Comparison of ENCODE assay signal across 8 cellular contexts in genomic region chr2:111883661-111884591, GRCh38. TPM values are rescaled to one million over a fixed set of nuclear protein-coding genes. Genes with fewer than 3 reads are reported as not detected.
A peak's percentile ranks its signal among the peaks of the same experiment; 100 is the strongest.
DNase-seq lines count a peak whose midpoint lies in the region; ATAC-seq and TF ChIP-seq lines count a peak whose summit lies in the region.

ANAPC1 (minus strand) TSS chr2:111884193; CDS start chr2:111880825, 3,368 bp downstream.

- H3K36me3 ChIP-seq in BJ (ENCODE audit: control insufficient read depth, insufficient read depth, low read length) (no peaks in the 10 kb centered on the region), left lung (peaks cover 0 to 10% of the 10 kb centered on the region in 2 donors)

- H3K27me3 ChIP-seq in BJ (ENCODE audit: control insufficient read depth, insufficient read depth, low read length) (no peaks in the 10 kb centered on the region), left lung (no peaks in the 10 kb centered on the region)

- POLR2A ChIA-PET in BJ (lab: Charles Lee), result no interaction called here

- peaks cover 4 to 24% of the 10 kb centered on the region in 2 donors for H3K4me1 ChIP-seq in left lung

- TF ChIP-seq CTCF in BJ (IDR thresholded peaks at IDR 0.05; ENCODE audit: insufficient read depth, low read depth, low read length) (no peak), left lung (IDR thresholded peaks at IDR 0.05) (no peak)

- H3K27ac Mint-ChIP-seq in activated CD4-positive, alpha-beta T cell treated with anti-CD3 and anti-CD28 coated beads, Interleukin-2, amount 10 ng/mL, durations not matched to agents 24 days and 14 days, result peak within 1 kb of the TSS; percentile 93

- intact Hi-C loops in activated CD4-positive, alpha-beta T cell treated with anti-CD3 and anti-CD28 coated beads, Interleukin-2, amount 10 ng/mL, durations not matched to agents 24 days and 14 days (cut with micrococcal nuclease), result loop anchor here (2.0 to 10.0 kb wide), 4 partner anchors 15 to 599 kb away; partner anchors contain the start of genes MERTK, TMEM87B and TTL
- intact Hi-C loops in left lung (cut with DNase I), result no loop called here

- no peaks in the 10 kb centered on the region for H3K9me3 Mint-ChIP-seq in activated CD4-positive, alpha-beta T cell treated with anti-CD3 and anti-CD28 coated beads, Interleukin-2, amount 10 ng/mL, durations not matched to agents 24 days and 14 days

- peaks cover 12% of the 10 kb centered on the region for H3K4me1 Mint-ChIP-seq in activated CD4-positive, alpha-beta T cell treated with anti-CD3 and anti-CD28 coated beads, Interleukin-2, amount 10 ng/mL, durations not matched to agents 24 days and 14 days

- no peaks in the 10 kb centered on the region for H3K9me3 ChIP-seq in left lung

- H3K4me3 ChIP-seq in BJ (ENCODE audit: low read depth, low read length), result peak within 1 kb of the TSS; percentile 90
- H3K4me3 ChIP-seq in left lung, result peak within 1 kb of the TSS; percentile 85 to 100

- peak within 1 kb of the TSS; percentile 93 for H3K4me3 Mint-ChIP-seq in activated CD4-positive, alpha-beta T cell treated with anti-CD3 and anti-CD28 coated beads, Interleukin-2, amount 10 ng/mL, durations not matched to agents 24 days and 14 days

- peak within 1 kb of the TSS; percentile 76 to 85 for H3K27ac ChIP-seq in left lung

- CTCF ChIA-PET in BJ (lab: Yijun Ruan, JAX), result interaction anchor here (0.6 to 2.3 kb wide), 3 partner anchors 15 to 167 kb away, joined by 3 to 7 read pairs (median 3); partner anchors contain the start of gene MERTK

- TF ChIP-seq POLR2A in GM19193 (IDR thresholded peaks at IDR 0.05; ENCODE audit: extremely low read depth, insufficient read depth, insufficient read length), result peak; percentile 92

- peaks cover 16% of the 10 kb centered on the region for H3K36me3 Mint-ChIP-seq in activated CD4-positive, alpha-beta T cell treated with anti-CD3 and anti-CD28 coated beads, Interleukin-2, amount 10 ng/mL, durations not matched to agents 24 days and 14 days (ENCODE audit: low read depth)

- ATAC-seq in HG03378 (IDR thresholded peaks at IDR 0.05; ENCODE audit: unreplicated experiment), result peak; percentile 77
- ATAC-seq in left lung, result peak; percentile 98

- H3K27me3 Mint-ChIP-seq in activated CD4-positive, alpha-beta T cell treated with anti-CD3 and anti-CD28 coated beads, Interleukin-2, amount 10 ng/mL, durations not matched to agents 24 days and 14 days, result no peaks in the 10 kb centered on the region

- peak; percentile 17 for DNase-seq in BJ (ENCODE audit: low read depth)
- peak; percentile 81 to 82 for DNase-seq in NCI-H524 (lab: John Stamatoyannopoulos, UW)
- peak; percentile 96 for DNase-seq in activated CD4-positive, alpha-beta T cell treated with anti-CD3 and anti-CD28 coated beads, Interleukin-2, amount 10 ng/mL, durations not matched to agents 24 days and 14 days
- DNase-seq in dedifferentiated amniotic fluid mesenchymal stem cell (ENCODE audit: extremely low spot score), result peak; percentile 71
- peak; percentile 85 to 97 for DNase-seq in left lung
- peak; percentile 81 for DNase-seq in stimulated activated CD4-positive, alpha-beta T cell treated with anti-CD3 and anti-CD28 coated beads, Interleukin-2, amount 100 ng/mL, for 4 hours (ENCODE audit: low read depth)

RNA-seq across cellular contexts. Expression of gene ANAPC1, which starts in this region (rescaled TPM):
- 20.3 and 28.2 TPM in 2 replicates for polyA plus RNA-seq in BJ (2011; rRNA removed)
- polyA minus RNA-seq in BJ (2011; rRNA and poly(A)+ RNA removed), result 32.8 and 44.6 TPM in 2 replicates
- total RNA-seq in activated CD4-positive, alpha-beta T cell treated with anti-CD3 and anti-CD28 coated beads, Interleukin-2, amount 10 ng/mL, durations not matched to agents 24 days and 14 days, result 129 and 133 TPM in 2 replicates
- 10 to 100 TPM; 22.3 to 35.0 TPM for total RNA-seq in left lung

Comparison
In these comparisons a context has a peak if more than half of its experiments do, and no peak if none do; other contexts are left out.
1. Peak in every context shown above with its lines: DNase-seq, ATAC-seq, H3K4me3 ChIP-seq and H3K27ac ChIP-seq.
2. DNase-seq: peak in every context shown above with its lines; median percentile 96 in activated CD4-positive, alpha-beta T cell treated with anti-CD3 and anti-CD28 coated beads, Interleukin-2, amount 10 ng/mL, durations not matched to agents 24 days and 14 days; 91 in left lung; 82 in NCI-H524; 81 in stimulated activated CD4-positive, alpha-beta T cell treated with anti-CD3 and anti-CD28 coated beads, Interleukin-2, amount 100 ng/mL, for 4 hours; 71 in dedifferentiated amniotic fluid mesenchymal stem cell; 17 in BJ.